In genomic region chr14:31787377-31787776, GRCh38 we compare ENCODE assay signal across 13 cellular contexts.
DNase-seq lines count a peak whose midpoint lies in the region; ATAC-seq and TF ChIP-seq lines count a peak whose summit lies in the region.
"Had no signal": no experiment of that assay in that cellular context is flagged by ENCODE, and none has a peak within 500 bp of the region (broad histone marks: within the 10 kb centered on the region; RNA-seq: fewer than 3 reads in every experiment).

No MANE protein-coding gene starts in this region.

- TF ChIP-seq POLR2A in upper lobe of left lung (IDR thresholded peaks at IDR 0.05): no peak

- no peak overlapping the region for H3K27ac ChIP-seq in smooth muscle cell (ENCODE audit: low read depth)
- no peak overlapping the region for H3K27ac ChIP-seq in upper lobe of left lung
- H3K27ac ChIP-seq: ascending aorta, neural progenitor cell had no signal

- H3K9ac ChIP-seq in smooth muscle cell (ENCODE audit: low read depth): no peak overlapping the region
- H3K9ac ChIP-seq: neural progenitor cell had no signal

- TF ChIP-seq EP300 in upper lobe of left lung (IDR thresholded peaks at IDR 0.05): no peak

- no peak overlapping the region for H3K4me2 ChIP-seq in smooth muscle cell
- H3K4me2 ChIP-seq: neural progenitor cell had no signal

- ATAC-seq in upper lobe of left lung (ENCODE audit: low FRiP score in 2 of 2): no peak
- no peak for ATAC-seq in GM19455 (IDR thresholded peaks at IDR 0.05; ENCODE audit: unreplicated experiment)
- ATAC-seq: Panc1 had no signal

- H3K4me3 ChIP-seq in fibroblast of mammary gland (ENCODE audit: control insufficient read depth, low read depth, low read length) (no peak overlapping the region), smooth muscle cell (no peak overlapping the region), upper lobe of left lung (no peak overlapping the region)
- H3K4me3 ChIP-seq: ascending aorta, neural progenitor cell had no signal

- H3F3A ChIP-seq in smooth muscle cell (ENCODE audit: low read depth): no peaks in the 10 kb centered on the region

- POLR2A ChIA-PET in HEK293T (lab: Yijun Ruan, JAX): no interaction called here

- H3K27me3 ChIP-seq in smooth muscle cell (ENCODE audit: low read depth): no peaks in the 10 kb centered on the region
- no peaks in the 10 kb centered on the region for H3K27me3 ChIP-seq in upper lobe of left lung
- H3K27me3 ChIP-seq: ascending aorta, neural progenitor cell had no signal

- peaks cover 2% of the 10 kb centered on the region for H3K9me3 ChIP-seq in smooth muscle cell (replicated peaks; ENCODE audit: low read depth)
- no peaks in the 10 kb centered on the region for H3K9me3 ChIP-seq in upper lobe of left lung
- H3K9me3 ChIP-seq: ascending aorta had no signal

- no peaks in the 10 kb centered on the region for H4K20me1 ChIP-seq in smooth muscle cell (ENCODE audit: low read depth)

- TF ChIP-seq CTCF in fibroblast of mammary gland (conservative IDR thresholded peaks at IDR 0.05; ENCODE audit: control insufficient read depth, insufficient read depth, low read depth, low read length) (peak; percentile 29), smooth muscle cell (IDR thresholded peaks at IDR 0.05; ENCODE audit: borderline replicate concordance, insufficient read depth, poor library complexity, severe bottlenecking) (peak; percentile 5), upper lobe of left lung (IDR thresholded peaks at IDR 0.05) (no peak)

- 87% methylated on average over 3 of the region's 3 CpGs for WGBS in smooth muscle cell (ENCODE audit: low lambda C conversion rate)
- 90 to 92% methylated on average over 3 of the region's 3 CpGs for WGBS in upper lobe of left lung, 2 donors

- H3K4me1 ChIP-seq in smooth muscle cell (ENCODE audit: low read depth) (no peaks in the 10 kb centered on the region), upper lobe of left lung (no peaks in the 10 kb centered on the region)
- H3K4me1 ChIP-seq: ascending aorta, neural progenitor cell had no signal

- no peaks in the 10 kb centered on the region for H3K79me2 ChIP-seq in smooth muscle cell (ENCODE audit: low read depth)

- H3K36me3 ChIP-seq in smooth muscle cell (ENCODE audit: low read depth): no peaks in the 10 kb centered on the region
- no peaks in the 10 kb centered on the region for H3K36me3 ChIP-seq in upper lobe of left lung
- H3K36me3 ChIP-seq: ascending aorta, neural progenitor cell had no signal

- no peak overlapping the region for H2AFZ ChIP-seq in smooth muscle cell (ENCODE audit: low read depth)
- H2AFZ ChIP-seq: neural progenitor cell had no signal

- DNase-seq in HEK293T (ENCODE audit: extremely low spot score) (peak; percentile 6), NCI-H460 (ENCODE audit: extremely low read depth, low read depth) (peak; percentile 21), fibroblast of mammary gland (ENCODE audit: low read depth) (peak; percentile 47), smooth muscle cell (lab: John Stamatoyannopoulos, UW; ENCODE audit: unreplicated experiment) (no peak), upper lobe of left lung (no peak), germinal center (ENCODE audit: low spot score) (no peak)
- DNase-seq: activated CD4-positive, alpha-beta T cell treated with anti-CD3 and anti-CD28 coated beads for 48 hours; NCI-H1105 treated with DMSO at 0.1 percent for 48 hours; NCI-H510A had no signal

- CTCF ChIA-PET in HEK293T (lab: Yijun Ruan, JAX): no interaction called here

TF ChIP-seq in HEK293T, 16 proteins besides CTCF, POLR2A, EP300 and RAD21:
- no peak for TF ChIP-seq SUZ12 (IDR thresholded peaks at IDR 0.05)

Comparison
In these comparisons a context has a peak if more than half of its experiments do, and no peak if none do; other contexts are left out.
1. DNase-seq: peak in HEK293T (single experiment), NCI-H460 (single experiment) and fibroblast of mammary gland (single experiment); none in smooth muscle cell (single experiment), upper lobe of left lung (0 of 2) and germinal center (single experiment).
2. CTCF ChIP-seq: peak in fibroblast of mammary gland (single experiment) and smooth muscle cell (single experiment); none in upper lobe of left lung (0 of 6).